16 cellular contexts compared by ENCODE assay signal in the genomic region with DNA sequence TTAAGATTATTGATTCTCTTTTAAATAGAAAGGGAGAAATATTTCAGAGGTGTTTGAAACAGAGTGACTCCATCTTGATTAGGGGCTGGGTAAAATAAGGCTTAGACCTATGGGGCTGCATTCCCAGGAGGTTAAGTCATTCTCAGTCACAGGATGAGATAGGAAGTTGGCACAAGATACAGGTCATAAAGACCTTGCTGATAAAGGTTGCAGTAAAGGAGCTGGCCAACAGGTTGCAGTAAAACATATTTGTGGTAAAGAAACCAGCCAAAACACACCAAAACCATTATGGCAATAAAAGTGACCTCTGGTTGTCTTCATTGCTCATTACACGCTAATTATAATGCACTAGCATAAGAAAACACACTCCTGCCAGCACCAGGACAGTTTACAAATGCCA.
"Had no signal": no experiment of that assay in that cellular context is flagged by ENCODE, and none has a peak within 500 bp of the region (broad histone marks: within the 10 kb centered on the region; RNA-seq: fewer than 3 reads in every experiment).

No MANE protein-coding gene starts in this region.

- DNase-seq: activated CD4-positive, alpha-beta memory T cell treated with anti-CD3 and anti-CD28 coated beads, Interleukin-2, amount 10 ng/mL, durations not matched to agents 7 days and 5 days; activated CD8-positive, alpha-beta memory T cell treated with anti-CD3 and anti-CD28 coated beads, Interleukin-2, amount 50 U/mL, for 4 hours; activated gamma-delta T cell treated with Interleukin-2 at 50 U/mL for 16 hours; activated naive CD8-positive, alpha-beta T cell treated with anti-CD3 and anti-CD28 coated beads for 36 hours; activated T-cell treated with anti-CD3 and anti-CD28 coated beads, Interleukin-2, amount 50 U/mL, for 72 hours; anterior cingulate cortex; glutamatergic neuron; left cardiac atrium; lower lobe of right lung; midbrain; stimulated activated CD4-positive, alpha-beta T cell treated with anti-CD3 and anti-CD28 coated beads, Interleukin-4, amount 100 ng/mL, for 24 hours had no signal

- H3K79me2 ChIP-seq: parathyroid adenoma had no signal

- H3K9me3 ChIP-seq: lower lobe of right lung, thoracic aorta had no signal

- H3K27me3 ChIP-seq: neural progenitor cell had no signal

- H3K4me1 ChIP-seq: lower lobe of right lung, neural progenitor cell, parathyroid adenoma had no signal

- H3K27ac ChIP-seq: lower lobe of right lung, neural progenitor cell, parathyroid adenoma, VCaP had no signal

- H3K36me3 ChIP-seq: lower lobe of right lung, neural progenitor cell, thoracic aorta had no signal

- FAIRE-seq: endometrium had no signal

- H2AFZ ChIP-seq: neural progenitor cell, parathyroid adenoma had no signal

- H3K4me2 ChIP-seq: neural progenitor cell had no signal

- H3K4me3 ChIP-seq: lower lobe of right lung, neural progenitor cell, thoracic aorta had no signal
